Comparison of ENCODE assay signal across 10 cellular contexts in genomic region chr12:57889541-57889989, GRCh38. TPM values are rescaled to one million over a fixed set of nuclear protein-coding genes. Genes with fewer than 3 reads are reported as not detected.
DNase-seq lines count a peak whose midpoint lies in the region; ATAC-seq, FAIRE-seq and TF ChIP-seq lines count a peak whose summit lies in the region.
"Had no signal": no experiment of that assay in that cellular context is flagged by ENCODE, and none has a peak within 500 bp of the region (broad histone marks: within the 10 kb centered on the region; RNA-seq: fewer than 3 reads in every experiment).

No MANE protein-coding gene starts in this region.

- no peaks in the 10 kb centered on the region for H3K79me1 ChIP-seq in H1 (ENCODE audit: low read depth, low read length)

- FAIRE-seq in H1 (lab: Jason Lieb, UNC): no peak

- no peak overlapping the region for H4K91ac ChIP-seq in H1 (replicated peaks; ENCODE audit: insufficient read length, low read length)

- 0 out of 2 replicates have a peak, but pooled peaks cover 4% of the 10 kb centered on the region for H3K9me3 ChIP-seq in SK-N-SH
- H3K9me3 ChIP-seq in H1 (ENCODE audit: insufficient read depth in 2 of 2, low read depth in 1 of 2, low read length in 1 of 2): peaks cover 0 to 3% of the 10 kb centered on the region in 2 experiments; a peak in 1 of 4 replicates
- H3K9me3 ChIP-seq in vagina: no peaks in the 10 kb centered on the region
- H3K9me3 ChIP-seq in HAP-1: no peaks in the 10 kb centered on the region

- H3K79me2 ChIP-seq in SK-N-SH (ENCODE audit: insufficient read depth) (peaks cover 8% of the 10 kb centered on the region; the same call in 1 of the 2 replicates), H1 (ENCODE audit: control insufficient read depth in 1 of 2, insufficient read depth in 2 of 2, low read length in 2 of 2) (no peaks in the 10 kb centered on the region)

- TF ChIP-seq EP300 in SK-N-SH (IDR thresholded peaks at IDR 0.05; ENCODE audit: borderline replicate concordance in 1 of 2, low read depth in 1 of 2, low read length in 1 of 2) (no peak), H1 (IDR thresholded peaks at IDR 0.05; ENCODE audit: borderline replicate concordance in 1 of 2, low read depth in 2 of 2, low read length in 2 of 2) (no peak)

- H3K9me2 ChIP-seq in SK-N-SH: no peaks in the 10 kb centered on the region

- ATAC-seq in SK-N-SH treated with all-trans-retinoic acid at 6 μM for 48 hours: no peak
- ATAC-seq in GM21526 (IDR thresholded peaks at IDR 0.05; ENCODE audit: low FRiP score, unreplicated experiment): no peak
- no peak for ATAC-seq in HG03469 (IDR thresholded peaks at IDR 0.05; ENCODE audit: unreplicated experiment)

- H3K27me3 Mint-ChIP-seq in mesothelial cell of epicardium (ENCODE audit: low read depth): no peaks in the 10 kb centered on the region

- H3K4me1 ChIP-seq in SK-N-SH (ENCODE audit: control insufficient read depth in 1 of 2, insufficient read depth in 2 of 2, low read depth in 1 of 2, low read length in 1 of 2) (peaks cover 62 to 63% of the 10 kb centered on the region in 2 experiments), H1 (replicated peaks in 1 of 4; ENCODE audit: control insufficient read depth in 3 of 4, insufficient read depth in 4 of 4, low read length in 3 of 4) (peaks cover 5 to 31% (median 23%) of the 10 kb centered on the region in 4 experiments), vagina (peaks cover 75% of the 10 kb centered on the region), HAP-1 (peaks cover 2% of the 10 kb centered on the region; the same call in 1 of the 2 replicates)

- H3K23me2 ChIP-seq in H1 (ENCODE audit: low read depth, low read length): no peaks in the 10 kb centered on the region

- no peak overlapping the region for H2AFZ ChIP-seq in SK-N-SH (ENCODE audit: low read depth)
- peak overlapping the region; percentile 77; the same call in 1 of the 2 replicates for H2AFZ ChIP-seq in H1 (ENCODE audit: low read length)

- DNase-seq in SK-N-SH: no peak
- DNase-seq in H1 (ENCODE audit: low read depth in 1 of 2, low spot score in 2 of 2): no peak
- DNase-seq in mesothelial cell of epicardium (ENCODE audit: low spot score in 2 of 2, unreplicated experiment in 2 of 2): no peak
- peak in 1 of 2 donors; percentile 98 for DNase-seq in vagina (ENCODE audit: extremely low spot score in 2 of 2)
- no peak for DNase-seq in HAP-1 (ENCODE audit: low spot score in 2 of 2)
- DNase-seq: NCI-H1694 had no signal

- H3K9me3 Mint-ChIP-seq in mesothelial cell of epicardium: peaks cover 3% of the 10 kb centered on the region

- no peak overlapping the region for H2BK20ac ChIP-seq in H1 (ENCODE audit: low read length)

- no peak overlapping the region for H3K56ac ChIP-seq in H1 (replicated peaks; ENCODE audit: insufficient read length, low read depth, low read length)

- peak overlapping the region; percentile 29 for H2BK5ac ChIP-seq in H1 (ENCODE audit: low read depth, low read length)

- H2BK12ac ChIP-seq in H1 (ENCODE audit: low read depth, low read length): peak overlapping the region; percentile 94; the same call in 1 of the 2 replicates

- H2BK120ac ChIP-seq in H1 (replicated peaks; ENCODE audit: low read depth, low read length): no peak overlapping the region

- 84% methylated on average over 9 of the region's 10 CpGs for WGBS in SK-N-SH (ENCODE audit: low lambda C conversion rate)
- 74% methylated on average over 10 of the region's 10 CpGs; no CpG with 5 or more reads in 1 of the 2 experiments for WGBS in H1 (ENCODE audit: extremely low coverage in 1 of 2, insufficient coverage in 1 of 2, insufficient read length in 1 of 2, insufficient replicate concordance in 2 of 2, low coverage in 1 of 2, low lambda C conversion rate in 2 of 2, missing lambda C conversion rate in 1 of 2), 2 experiments

- H3K36me3 ChIP-seq in SK-N-SH (replicated peaks in 1 of 2; ENCODE audit: control insufficient read depth in 1 of 2, insufficient read depth in 2 of 2, low read length in 1 of 2): no peaks in the 10 kb centered on the region
- H3K36me3 ChIP-seq in H1 (ENCODE audit: control insufficient read depth in 2 of 4, insufficient read depth in 4 of 4, low read length in 3 of 4): no peaks in the 10 kb centered on the region
- H3K36me3 ChIP-seq in vagina: no peaks in the 10 kb centered on the region
- H3K36me3 ChIP-seq in HAP-1 (replicated peaks): no peaks in the 10 kb centered on the region

- intact Hi-C loops in vagina (cut with DNase I): loop anchor here (2.0 kb wide), 1 partner anchor 25 kb away; no protein-coding TSS in a partner anchor

- H3K4me3 ChIP-seq in SK-N-SH (ENCODE audit: low read depth in 2 of 2, low read length in 1 of 2): no peak overlapping the region
- H3K4me3 ChIP-seq in H1 (ENCODE audit: extremely low read depth in 1 of 4, insufficient read depth in 2 of 4, low read depth in 3 of 4, low read length in 4 of 4): no peak overlapping the region
- H3K4me3 ChIP-seq in vagina: peak overlapping the region; percentile 14
- no peak overlapping the region for H3K4me3 ChIP-seq in HAP-1

- H3K4ac ChIP-seq in H1 (replicated peaks; ENCODE audit: insufficient read length, low read depth, low read length): peak overlapping the region; percentile 28

- peak overlapping the region; percentile 91 to 93 for H3K27ac ChIP-seq in SK-N-SH (ENCODE audit: low read depth in 2 of 2, low read length in 1 of 2)
- no peak overlapping the region; the same call in 1 of the 2 replicates for H3K27ac ChIP-seq in H1 (ENCODE audit: low read depth, low read length)
- peak overlapping the region; percentile 90 for H3K27ac ChIP-seq in vagina
- H3K27ac ChIP-seq: C4-2B had no signal

- H3K36me3 Mint-ChIP-seq in mesothelial cell of epicardium: no peaks in the 10 kb centered on the region

- H2BK15ac ChIP-seq in H1 (ENCODE audit: low read length): peak overlapping the region; percentile 89; the same call in 1 of the 2 replicates

- H3K9ac ChIP-seq in SK-N-SH (peak overlapping the region; percentile 67; the same call in 1 of the 2 replicates), H1 (replicated peaks in 1 of 4; ENCODE audit: extremely low read depth in 1 of 4, low read depth in 3 of 4, low read length in 3 of 4) (no peak overlapping the region)

- H2AK5ac ChIP-seq in H1 (ENCODE audit: low read depth, low read length): 0 out of 2 replicates have a peak overlapping the region, but pooled peaks have one; percentile 1

- POLR2A ChIA-PET in SK-N-SH (lab: Yijun Ruan, JAX) (interaction anchor here (1.3 to 1.8 kb wide), 2 partner anchors 43 to 47 kb away, joined by 4 to 9 read pairs; partner anchors contain the start of gene CTDSP2), H1 (lab: Charles Lee; ENCODE audit: partially characterized antibody) (interaction anchor here (0.8 to 4.5 kb wide), 11 partner anchors 8 to 71 kb away, joined by 3 to 40 read pairs (median 5); partner anchors contain the start of gene AVIL)

- peak overlapping the region; percentile 95 for H3K27ac Mint-ChIP-seq in mesothelial cell of epicardium

- H4K20me1 ChIP-seq in SK-N-SH (ENCODE audit: insufficient read depth) (no peaks in the 10 kb centered on the region), H1 (replicated peaks in 1 of 2; ENCODE audit: control insufficient read depth in 1 of 2, insufficient read depth in 2 of 2, low read length in 2 of 2) (no peaks in the 10 kb centered on the region)

- H3K18ac ChIP-seq in H1 (ENCODE audit: extremely low read depth, low read length): 0 out of 2 replicates have a peak overlapping the region, but pooled peaks have one; percentile 33

- no peak overlapping the region for H4K5ac ChIP-seq in H1 (ENCODE audit: insufficient read length, low read depth, low read length)

- H3K4me2 ChIP-seq in SK-N-SH (peak overlapping the region; percentile 81; the same call in 1 of the 2 replicates), H1 (ENCODE audit: insufficient read depth in 1 of 2, low read depth in 2 of 2, low read length in 2 of 2) (0 out of 4 replicates have a peak overlapping the region, but pooled peaks of 1 of the 2 experiments have one; percentile 55)

- no peaks in the 10 kb centered on the region for H3K27me3 ChIP-seq in SK-N-SH (ENCODE audit: insufficient read depth)
- H3K27me3 ChIP-seq in H1 (replicated peaks in 1 of 4; ENCODE audit: control insufficient read depth in 3 of 4, extremely low read depth in 1 of 4, insufficient read depth in 3 of 4, low read length in 3 of 4): no peaks in the 10 kb centered on the region; a peak in 1 of 7 replicates
- no peaks in the 10 kb centered on the region for H3K27me3 ChIP-seq in vagina
- no peaks in the 10 kb centered on the region for H3K27me3 ChIP-seq in HAP-1 (ENCODE audit: low read depth)

- H3K4me1 Mint-ChIP-seq in mesothelial cell of epicardium: peaks cover 64% of the 10 kb centered on the region

- in situ Hi-C loops in HAP-1 (cut with MboI; ENCODE audit: low sequenced_read_pairs): no loop called here

- no peak overlapping the region for H4K8ac ChIP-seq in H1 (ENCODE audit: extremely low read depth, insufficient read depth, low read length)

- CTCF ChIA-PET in SK-N-SH (lab: Yijun Ruan, JAX) (interaction anchor here (1.6 to 2.2 kb wide), 2 partner anchors 15 to 44 kb away, joined by 6 to 12 read pairs; partner anchors contain the start of gene CTDSP2), H1 (lab: Charles Lee; ENCODE audit: partially characterized antibody) (interaction anchor here (0.8 to 4.4 kb wide), 10 partner anchors 12 to 133 kb away, joined by 3 to 26 read pairs (median 4); partner anchors contain the start of gene CTDSP2)

- peaks cover 39% of the 10 kb centered on the region for H3F3A ChIP-seq in SK-N-SH (replicated peaks; ENCODE audit: insufficient read depth)

- H3K23ac ChIP-seq in H1 (ENCODE audit: insufficient read length): no peak overlapping the region

- TF ChIP-seq POLR2A in H1 (IDR thresholded peaks at IDR 0.05; ENCODE audit: control extremely low read depth in 1 of 2, low read depth in 2 of 2, low read length in 2 of 2): no peak
- peak in 1 of 2 donors; percentile 44 for TF ChIP-seq POLR2A in vagina (IDR thresholded peaks at IDR 0.05)

- no peak for TF ChIP-seq RAD21 in SK-N-SH (IDR thresholded peaks at IDR 0.05; ENCODE audit: low read length)
- TF ChIP-seq RAD21 in H1 (IDR thresholded peaks at IDR 0.05 in 1 of 2, conservative IDR thresholded peaks at IDR 0.05 in 1 of 2; ENCODE audit: low read depth in 2 of 2, low read length in 2 of 2): no peak

- H3K4me3 Mint-ChIP-seq in mesothelial cell of epicardium: no peak overlapping the region

- no peak overlapping the region for H3K14ac ChIP-seq in H1 (ENCODE audit: insufficient read length)

- TF ChIP-seq CTCF in SK-N-SH (IDR thresholded peaks at IDR 0.05) (no peak), H1 (IDR thresholded peaks at IDR 0.05; ENCODE audit: control extremely low read depth in 1 of 3, insufficient read depth in 1 of 3, low read depth in 1 of 3, low read length in 3 of 3) (no peak), mesothelial cell of epicardium (IDR thresholded peaks at IDR 0.05; ENCODE audit: unreplicated experiment) (no peak), vagina (IDR thresholded peaks at IDR 0.05) (no peak)

RNA-seq across cellular contexts. Expression of gene CTDSP2, which starts 43.0 kb away (rescaled TPM):
- polyA plus RNA-seq in SK-N-SH (2012; rRNA removed) (117 and 119 TPM in 2 replicates), H1 (2011; rRNA removed) (71.3 and 129 TPM in 2 replicates)
- 87.3 and 102 TPM in 2 replicates for polyA plus RNA-seq in SK-N-SH (2012; cell fraction: cytosol; rRNA removed)
- polyA plus RNA-seq in SK-N-SH (2012; cell fraction: nucleus; rRNA removed): 145 and 147 TPM in 2 replicates
- total RNA-seq in H1 (2021; fragmentation: NEBNext Ultra II Directional; extraction: Animal tissue kit (Norgen Biotek cat#: 25700)): 91.7 and 93.7 TPM in 2 replicates
- polyA plus RNA-seq in H1 (2011; cell fraction: cytosol; rRNA removed): 115 TPM
- 118 TPM for polyA plus RNA-seq in H1 (2011; cell fraction: nucleus; rRNA removed)
- polyA plus RNA-seq in H1 (2012, experiment 1 of 2): 72.3 to 87.9 TPM (median 83.7 TPM) in 4 replicates
- 64.0 TPM for polyA plus RNA-seq in H1 (2012, experiment 2 of 2)
- polyA plus RNA-seq in H1 (2013, experiment 1 of 2): 41.6 TPM
- polyA plus RNA-seq in H1 (2013, experiment 2 of 2): 42.0 TPM
- polyA minus RNA-seq in H1 (2011; rRNA and poly(A)+ RNA removed): 144 and 145 TPM in 2 replicates
- 75.4 TPM for polyA minus RNA-seq in H1 (2011; cell fraction: cytosol; rRNA and poly(A)+ RNA removed)
- polyA minus RNA-seq in H1 (2011; cell fraction: nucleus; rRNA and poly(A)+ RNA removed): 79.4 TPM
- total RNA-seq in mesothelial cell of epicardium (210 to 218 TPM (median 216 TPM) in 3 replicates), vagina (108 TPM)

RNA-seq across cellular contexts. Expression of gene ATP23, which starts 51.8 kb away (rescaled TPM):
- polyA plus RNA-seq in SK-N-SH (2012; rRNA removed): 6.4 and 6.6 TPM in 2 replicates
- polyA plus RNA-seq in SK-N-SH (2012; cell fraction: cytosol; rRNA removed): 7.0 and 7.2 TPM in 2 replicates
- 2.6 and 2.8 TPM in 2 replicates for polyA plus RNA-seq in SK-N-SH (2012; cell fraction: nucleus; rRNA removed)
- total RNA-seq in H1 (2021; fragmentation: NEBNext Ultra II Directional; extraction: Animal tissue kit (Norgen Biotek cat#: 25700)): 6.7 and 10.2 TPM in 2 replicates
- 12.1 and 13.5 TPM in 2 replicates for polyA plus RNA-seq in H1 (2011; rRNA removed)
- polyA plus RNA-seq in H1 (2011; cell fraction: cytosol; rRNA removed): 10.4 TPM
- 4.3 TPM for polyA plus RNA-seq in H1 (2011; cell fraction: nucleus; rRNA removed)
- 4.2 to 8.9 TPM (median 8.2 TPM) in 4 replicates for polyA plus RNA-seq in H1 (2012, experiment 1 of 2)
- 3.5 TPM for polyA plus RNA-seq in H1 (2012, experiment 2 of 2)
- 8.1 TPM for polyA plus RNA-seq in H1 (2013, experiment 1 of 2)
- 6.9 TPM for polyA plus RNA-seq in H1 (2013, experiment 2 of 2)
- 5.0 and 8.6 TPM in 2 replicates for polyA minus RNA-seq in H1 (2011; rRNA and poly(A)+ RNA removed)
- polyA minus RNA-seq in H1 (2011; cell fraction: cytosol; rRNA and poly(A)+ RNA removed): 4.8 TPM
- polyA minus RNA-seq in H1 (2011; cell fraction: nucleus; rRNA and poly(A)+ RNA removed): 5.3 TPM
- 4.5 to 5.5 TPM (median 4.8 TPM) in 3 replicates for total RNA-seq in mesothelial cell of epicardium
- total RNA-seq in vagina: 31.9 TPM

Comparison
In these comparisons a context has a peak if more than half of its experiments do, and no peak if none do; other contexts are left out.
1. H3K4me3 ChIP-seq: peak in vagina (2 of 2); none in SK-N-SH (0 of 2), H1 (0 of 4) and HAP-1 (single experiment).